In genomic region chr2:75389271-75389670, GRCh38 we compare ENCODE assay signal across 16 cellular contexts.
DNase-seq lines count a peak whose midpoint lies in the region; ATAC-seq and TF ChIP-seq lines count a peak whose summit lies in the region.
"Had no signal": no experiment of that assay in that cellular context is flagged by ENCODE, and none has a peak within 500 bp of the region (broad histone marks: within the 10 kb centered on the region; RNA-seq: fewer than 3 reads in every experiment).

No MANE protein-coding gene starts in this region.

- no peaks in the 10 kb centered on the region for H3K9me3 Mint-ChIP-seq in MCF 10A (ENCODE audit: unreplicated experiment)

- H2AFZ ChIP-seq in OCI-LY7 (ENCODE audit: low read length): no peak overlapping the region

- POLR2A ChIA-PET in OCI-LY7 (lab: Charles Lee) (interaction anchor here (0.6 kb wide), 1 partner anchor 229 kb away, joined by 3 read pairs; no protein-coding TSS in a partner anchor), MCF 10A (lab: Yijun Ruan, JAX) (no interaction called here)

- peak overlapping the region in 7 of 11 experiments; percentile 48 to 71 (median 55); a peak in 15 of 22 replicates for H3K27ac ChIP-seq in BLaER1 treated with 17β-estradiol and CSF1 and Interleukin-3, amounts not matched to agents 10 nM and 100 nM
- H3K27ac ChIP-seq in OCI-LY7 (ENCODE audit: low read depth, low read length, poor library complexity, severe bottlenecking) (no peak overlapping the region), left lung (no peak overlapping the region)
- H3K27ac ChIP-seq: A549, SK-N-MC had no signal

- H3K4me3 Mint-ChIP-seq in MCF 10A (ENCODE audit: unreplicated experiment): no peak overlapping the region
- H3K4me3 Mint-ChIP-seq: CD14-positive monocyte had no signal

- TF ChIP-seq CTCF in OCI-LY7 (conservative IDR thresholded peaks at IDR 0.05; ENCODE audit: low read length) (no peak), left lung (IDR thresholded peaks at IDR 0.05) (no peak), MCF 10A (IDR thresholded peaks at IDR 0.05; ENCODE audit: unreplicated experiment) (no peak)

- H3K9me3 ChIP-seq in BLaER1 treated with 17β-estradiol and CSF1 and Interleukin-3, amounts not matched to agents 10 nM and 100 nM (replicated peaks in 1 of 11): peaks cover 10 to 29% (median 21%) of the 10 kb centered on the region in 11 experiments; a peak in 20 of 22 replicates
- H3K9me3 ChIP-seq in OCI-LY7 (ENCODE audit: low read length) (no peaks in the 10 kb centered on the region), left lung (no peaks in the 10 kb centered on the region)

- BruUV-seq in OCI-LY7 (replicated peaks; lab: Mats Ljungman, UMichigan): no TSS peak
- no TSS peak for BruUV-seq in MCF 10A (replicated peaks; lab: Mats Ljungman, UMichigan)

- no peak overlapping the region for H3K9ac ChIP-seq in BLaER1 treated with 17β-estradiol and CSF1 and Interleukin-3, amounts not matched to agents 10 nM and 100 nM

- peak overlapping the region; percentile 18 to 85 (median 63); a peak in 20 of 22 replicates for H3K4me2 ChIP-seq in BLaER1 treated with 17β-estradiol and CSF1 and Interleukin-3, amounts not matched to agents 10 nM and 100 nM
- no peak overlapping the region for H3K4me2 ChIP-seq in OCI-LY7 (ENCODE audit: low read length)
- H3K4me2 ChIP-seq: A549 had no signal

- no peaks in the 10 kb centered on the region for H3K36me3 Mint-ChIP-seq in MCF 10A (ENCODE audit: insufficient read depth, unreplicated experiment)
- H3K36me3 Mint-ChIP-seq: CD14-positive monocyte had no signal

- no peaks in the 10 kb centered on the region for H3K9me2 ChIP-seq in OCI-LY7 (ENCODE audit: insufficient read depth, low read length)

- peaks cover 47% of the 10 kb centered on the region for H3K27me3 Mint-ChIP-seq in MCF 10A (ENCODE audit: insufficient read depth, unreplicated experiment)

- H3K27ac Mint-ChIP-seq in MCF 10A (ENCODE audit: low read depth, unreplicated experiment): no peak overlapping the region
- H3K27ac Mint-ChIP-seq: CD14-positive monocyte had no signal

- CTCF ChIA-PET in OCI-LY7 (lab: Charles Lee; ENCODE audit: unreplicated experiment) (no interaction called here), MCF 10A (lab: Yijun Ruan, JAX) (no interaction called here)

- no peaks in the 10 kb centered on the region for H3K79me2 ChIP-seq in OCI-LY7 (ENCODE audit: insufficient read depth, low read depth, low read length)

- no peaks in the 10 kb centered on the region for H3K4me1 Mint-ChIP-seq in MCF 10A (ENCODE audit: insufficient read depth, unreplicated experiment)

- H4K20me1 ChIP-seq in BLaER1 treated with 17β-estradiol and CSF1 and Interleukin-3, amounts not matched to agents 10 nM and 100 nM: no peaks in the 10 kb centered on the region
- H4K20me1 ChIP-seq in OCI-LY7 (ENCODE audit: insufficient read depth, low read length): no peaks in the 10 kb centered on the region

- intact Hi-C loops in OCI-LY7 (cut with micrococcal nuclease; ENCODE audit: unreplicated experiment) (no loop called here), left lung (cut with DNase I) (no loop called here), MCF 10A (cut with micrococcal nuclease) (no loop called here)

- ATAC-seq in HG03060 (IDR thresholded peaks at IDR 0.05; ENCODE audit: low read depth, unreplicated experiment) (peak; percentile 47), left lung (peak; percentile 35), HG02798 (IDR thresholded peaks at IDR 0.05; ENCODE audit: poor library complexity, unreplicated experiment) (no peak)
- ATAC-seq: A549 had no signal

- H3K36me3 ChIP-seq in BLaER1 treated with 17β-estradiol and CSF1 and Interleukin-3, amounts not matched to agents 10 nM and 100 nM: no peaks in the 10 kb centered on the region
- H3K36me3 ChIP-seq in OCI-LY7 (ENCODE audit: insufficient read depth, low read length): no peaks in the 10 kb centered on the region
- no peaks in the 10 kb centered on the region for H3K36me3 ChIP-seq in left lung

- no peak overlapping the region for H3K4me3 ChIP-seq in BLaER1 treated with 17β-estradiol and CSF1 and Interleukin-3, amounts not matched to agents 10 nM and 100 nM
- H3K4me3 ChIP-seq in OCI-LY7 (ENCODE audit: low read depth, low read length, poor library complexity, severe bottlenecking) (no peak overlapping the region), left lung (no peak overlapping the region)
- H3K4me3 ChIP-seq: A549, SK-N-MC had no signal

- H3K4me1 ChIP-seq in BLaER1 treated with 17β-estradiol and CSF1 and Interleukin-3, amounts not matched to agents 10 nM and 100 nM: peaks cover 9 to 25% (median 19%) of the 10 kb centered on the region in 10 experiments
- H3K4me1 ChIP-seq in OCI-LY7 (ENCODE audit: insufficient read depth, low read length, poor library complexity, severe bottlenecking): no peaks in the 10 kb centered on the region
- H3K4me1 ChIP-seq in left lung: no peaks in the 10 kb centered on the region
- H3K4me1 ChIP-seq: A549 had no signal

- H3K27me3 ChIP-seq in BLaER1 treated with 17β-estradiol and CSF1 and Interleukin-3, amounts not matched to agents 10 nM and 100 nM: no peaks in the 10 kb centered on the region
- no peaks in the 10 kb centered on the region for H3K27me3 ChIP-seq in left lung

- peak; percentile 7 for DNase-seq in OCI-LY7 (ENCODE audit: low spot score)
- no peak for DNase-seq in left lung
- no peak for DNase-seq in stimulated activated CD8-positive, alpha-beta memory T cell treated with anti-CD3 and anti-CD28 coated beads, Interleukin-4, amount 100 ng/mL, for 48 hours
- DNase-seq in stimulated activated CD4-positive, alpha-beta T cell treated with anti-CD3 and anti-CD28 coated beads, Interleukin-2, amount 100 ng/mL, for 24 hours: no peak
- DNase-seq in MCF 10A (ENCODE audit: unreplicated experiment): no peak
- DNase-seq: DMS53, NCI-H1694, NCI-H226, NCI-H524 treated with DMSO at 0.1 percent for 48 hours, Right ventricle myocardium superior had no signal

Comparison
In these comparisons a context has a peak if more than half of its experiments do, and no peak if none do; other contexts are left out.
1. H3K27ac ChIP-seq: peak in BLaER1 treated with 17β-estradiol and CSF1 and Interleukin-3, amounts not matched to agents 10 nM and 100 nM (7 of 11); none in OCI-LY7 (single experiment) and left lung (0 of 2).